In genomic region chr13:43905435-43906031, GRCh38 we compare ENCODE assay signal across 8 cellular contexts. TPM values are rescaled to one million over a fixed set of nuclear protein-coding genes. Genes with fewer than 3 reads are reported as not detected.
A peak's percentile ranks its signal among the peaks of the same experiment; 100 is the strongest.
DNase-seq lines count a peak whose midpoint lies in the region; ATAC-seq and TF ChIP-seq lines count a peak whose summit lies in the region.

No MANE protein-coding gene starts in this region.

- H3K23me2 ChIP-seq in H9 (ENCODE audit: insufficient read length, low read depth, low read length, poor library complexity, severe bottlenecking): no peaks in the 10 kb centered on the region

- intact Hi-C loops in activated T-helper 1 cell treated with anti-CD3 and anti-CD28 coated beads, Interleukin-12 subunit alpha, Interleukin-12 subunit beta, Interleukin-2, Interleukin-4 antibody, amounts not matched to agents 30 ng/mL and 10 ng/mL and 1 ng/mL, durations not matched to agents 14 hours and 24 hours and 36 hours (cut with micrococcal nuclease): loop anchor here (1.0 to 10.0 kb wide), 6 partner anchors 145 to 566 kb away; no protein-coding TSS in a partner anchor

- H4K5ac ChIP-seq in H9 (ENCODE audit: insufficient read length, low read depth, low read length): no peak overlapping the region

- H3K9ac ChIP-seq in H9 (ENCODE audit: extremely low read depth, insufficient read length, low read length): no peak overlapping the region

- H3K36me3 Mint-ChIP-seq in H9 (ENCODE audit: insufficient read depth in 1 of 3, low read depth in 3 of 3) (no peaks in the 10 kb centered on the region), glutamatergic neuron (ENCODE audit: unreplicated experiment) (no peaks in the 10 kb centered on the region)
- H3K36me3 Mint-ChIP-seq in activated T-helper 1 cell treated with anti-CD3 and anti-CD28 coated beads, Interleukin-12 subunit alpha, Interleukin-12 subunit beta, Interleukin-2, Interleukin-4 antibody, amounts not matched to agents 30 ng/mL and 10 ng/mL and 1 ng/mL, durations not matched to agents 14 hours and 24 hours and 36 hours (ENCODE audit: low read depth): no peaks in the 10 kb centered on the region

- no peak overlapping the region for H2AFZ ChIP-seq in H9 (ENCODE audit: low read length)

- H3K23ac ChIP-seq in H9 (ENCODE audit: insufficient read length, low read depth, low read length): no peak overlapping the region

- H2BK5ac ChIP-seq in H9 (ENCODE audit: insufficient read length, low read length): no peak overlapping the region

- H4K91ac ChIP-seq in H9 (ENCODE audit: insufficient read length, low read depth, low read length): no peak overlapping the region

- H3K14ac ChIP-seq in H9 (ENCODE audit: insufficient read depth, low read length): no peak overlapping the region

- H4K20me1 ChIP-seq in H9 (ENCODE audit: control insufficient read depth, insufficient read depth, insufficient read length): no peaks in the 10 kb centered on the region

- no peak overlapping the region for H3K4ac ChIP-seq in H9 (ENCODE audit: low read depth, low read length)

- H3K9me3 Mint-ChIP-seq in H9 (no peaks in the 10 kb centered on the region), glutamatergic neuron (ENCODE audit: unreplicated experiment) (no peaks in the 10 kb centered on the region)
- H3K9me3 Mint-ChIP-seq in activated T-helper 1 cell treated with anti-CD3 and anti-CD28 coated beads, Interleukin-12 subunit alpha, Interleukin-12 subunit beta, Interleukin-2, Interleukin-4 antibody, amounts not matched to agents 30 ng/mL and 10 ng/mL and 1 ng/mL, durations not matched to agents 14 hours and 24 hours and 36 hours: no peaks in the 10 kb centered on the region

- DNase-seq in D341Med (ENCODE audit: low spot score) (peak; percentile 30), H9 (no peak), NCI-H446 treated with DMSO at 0.1 percent for 48 hours (lab: John Stamatoyannopoulos, UW) (peak; percentile 52), glutamatergic neuron (no peak), pons (ENCODE audit: low spot score) (peak; percentile 93)
- DNase-seq in activated T-helper 1 cell treated with anti-CD3 and anti-CD28 coated beads, Interleukin-12 subunit alpha, Interleukin-12 subunit beta, Interleukin-2, Interleukin-4 antibody, amounts not matched to agents 30 ng/mL and 10 ng/mL and 1 ng/mL, durations not matched to agents 14 hours and 24 hours and 36 hours (ENCODE audit: low spot score): peak; percentile 9

- H3K27ac Mint-ChIP-seq in H9: no peak overlapping the region
- H3K27ac Mint-ChIP-seq in activated T-helper 1 cell treated with anti-CD3 and anti-CD28 coated beads, Interleukin-12 subunit alpha, Interleukin-12 subunit beta, Interleukin-2, Interleukin-4 antibody, amounts not matched to agents 30 ng/mL and 10 ng/mL and 1 ng/mL, durations not matched to agents 14 hours and 24 hours and 36 hours: no peak overlapping the region
- no peak overlapping the region for H3K27ac Mint-ChIP-seq in glutamatergic neuron (ENCODE audit: unreplicated experiment)

- H3T11ph ChIP-seq in H9 (ENCODE audit: low read length): no peak overlapping the region

- WGBS in H9 (ENCODE audit: extremely low coverage, insufficient read length, low lambda C conversion rate): no CpG with 5 or more reads among the region's 3 CpGs

- TF ChIP-seq CTCF in H9 (conservative IDR thresholded peaks at IDR 0.05): peak; percentile 88
- peak; percentile 82 for TF ChIP-seq CTCF in glutamatergic neuron (IDR thresholded peaks at IDR 0.05; ENCODE audit: partially characterized antibody, unreplicated experiment)

- no peak overlapping the region for H3K27ac ChIP-seq in H9 (ENCODE audit: insufficient read length, low read depth, low read length)

- H3K4me1 Mint-ChIP-seq in H9 (no peaks in the 10 kb centered on the region), glutamatergic neuron (ENCODE audit: low read depth, unreplicated experiment) (no peaks in the 10 kb centered on the region)
- no peaks in the 10 kb centered on the region for H3K4me1 Mint-ChIP-seq in activated T-helper 1 cell treated with anti-CD3 and anti-CD28 coated beads, Interleukin-12 subunit alpha, Interleukin-12 subunit beta, Interleukin-2, Interleukin-4 antibody, amounts not matched to agents 30 ng/mL and 10 ng/mL and 1 ng/mL, durations not matched to agents 14 hours and 24 hours and 36 hours (ENCODE audit: low read depth)

- H3K4me2 ChIP-seq in H9 (ENCODE audit: insufficient read depth, insufficient read length, low read length): no peak overlapping the region

- no peak overlapping the region for H4K8ac ChIP-seq in H9 (replicated peaks; ENCODE audit: insufficient read length, low read depth, low read length)

- H3K27me3 ChIP-seq in H9 (ENCODE audit: insufficient read depth, low read length): no peaks in the 10 kb centered on the region

- H3K56ac ChIP-seq in H9 (ENCODE audit: insufficient read length, low read depth, low read length): no peak overlapping the region

- H3K18ac ChIP-seq in H9 (ENCODE audit: insufficient read length, low read depth, low read length): no peak overlapping the region

- H3K79me1 ChIP-seq in H9 (ENCODE audit: insufficient read depth, low read depth, low read length, poor library complexity, severe bottlenecking): no peaks in the 10 kb centered on the region

- H2BK20ac ChIP-seq in H9 (ENCODE audit: low read depth, low read length, poor library complexity, severe bottlenecking): no peak overlapping the region

- no peak overlapping the region for H3K4me3 Mint-ChIP-seq in H9
- H3K4me3 Mint-ChIP-seq in activated T-helper 1 cell treated with anti-CD3 and anti-CD28 coated beads, Interleukin-12 subunit alpha, Interleukin-12 subunit beta, Interleukin-2, Interleukin-4 antibody, amounts not matched to agents 30 ng/mL and 10 ng/mL and 1 ng/mL, durations not matched to agents 14 hours and 24 hours and 36 hours: no peak overlapping the region
- H3K4me3 Mint-ChIP-seq in glutamatergic neuron (ENCODE audit: unreplicated experiment): no peak overlapping the region

- no peak overlapping the region for H2BK15ac ChIP-seq in H9 (ENCODE audit: low read depth, low read length)

- H3K79me2 ChIP-seq in H9 (ENCODE audit: insufficient read depth, low read length): no peaks in the 10 kb centered on the region

- H2BK12ac ChIP-seq in H9 (ENCODE audit: insufficient read length, low read depth, low read length): no peak overlapping the region

- H3K27me3 Mint-ChIP-seq in H9 (ENCODE audit: low read depth) (no peaks in the 10 kb centered on the region), glutamatergic neuron (ENCODE audit: unreplicated experiment) (no peaks in the 10 kb centered on the region)
- peaks cover 16% of the 10 kb centered on the region for H3K27me3 Mint-ChIP-seq in activated T-helper 1 cell treated with anti-CD3 and anti-CD28 coated beads, Interleukin-12 subunit alpha, Interleukin-12 subunit beta, Interleukin-2, Interleukin-4 antibody, amounts not matched to agents 30 ng/mL and 10 ng/mL and 1 ng/mL, durations not matched to agents 14 hours and 24 hours and 36 hours (ENCODE audit: insufficient read depth)

- H2BK120ac ChIP-seq in H9 (ENCODE audit: low read depth, low read length, poor library complexity, severe bottlenecking): no peak overlapping the region

- no peaks in the 10 kb centered on the region for H3K9me3 ChIP-seq in H9 (ENCODE audit: control insufficient read depth, low read depth, low read length)

- no peak overlapping the region for H2AK5ac ChIP-seq in H9 (ENCODE audit: insufficient read length, low read length)

- ATAC-seq in HG02973 (IDR thresholded peaks at IDR 0.05; ENCODE audit: unreplicated experiment): no peak
- ATAC-seq in HG03354 (IDR thresholded peaks at IDR 0.05; ENCODE audit: poor library complexity, severe bottlenecking, unreplicated experiment): no peak

- H3K4me1 ChIP-seq in H9 (ENCODE audit: insufficient read depth, low read length): no peaks in the 10 kb centered on the region

RNA-seq across cellular contexts. Expression of gene LACC1, which starts 25.8 kb away (rescaled TPM):
- total RNA-seq in H9 (2021) (3.0 and 3.7 TPM in 2 replicates), glutamatergic neuron (ENCODE audit: unreplicated experiment) (1.7 TPM)
- 2.4 and 3.2 TPM in 2 replicates for total RNA-seq in activated T-helper 1 cell treated with anti-CD3 and anti-CD28 coated beads, Interleukin-12 subunit alpha, Interleukin-12 subunit beta, Interleukin-2, Interleukin-4 antibody, amounts not matched to agents 30 ng/mL and 10 ng/mL and 1 ng/mL, durations not matched to agents 14 hours and 24 hours and 36 hours

RNA-seq across cellular contexts. Expression of gene CCDC122, which starts 26.0 kb away (rescaled TPM):
- total RNA-seq in H9 (2021): 5.0 and 5.6 TPM in 2 replicates
- 0.86 and 1.5 TPM in 2 replicates for total RNA-seq in activated T-helper 1 cell treated with anti-CD3 and anti-CD28 coated beads, Interleukin-12 subunit alpha, Interleukin-12 subunit beta, Interleukin-2, Interleukin-4 antibody, amounts not matched to agents 30 ng/mL and 10 ng/mL and 1 ng/mL, durations not matched to agents 14 hours and 24 hours and 36 hours
- 5.3 TPM for total RNA-seq in glutamatergic neuron (ENCODE audit: unreplicated experiment)

Comparison
In these comparisons a context has a peak if more than half of its experiments do, and no peak if none do; other contexts are left out.
1. DNase-seq: peak in D341Med (single experiment), NCI-H446 treated with DMSO at 0.1 percent for 48 hours (single experiment), activated T-helper 1 cell treated with anti-CD3 and anti-CD28 coated beads, Interleukin-12 subunit alpha, Interleukin-12 subunit beta, Interleukin-2, Interleukin-4 antibody, amounts not matched to agents 30 ng/mL and 10 ng/mL and 1 ng/mL, durations not matched to agents 14 hours and 24 hours and 36 hours (single experiment) and pons (single experiment); none in H9 (single experiment) and glutamatergic neuron (single experiment).